27 cellular contexts compared by ENCODE assay signal in the genomic region with DNA sequence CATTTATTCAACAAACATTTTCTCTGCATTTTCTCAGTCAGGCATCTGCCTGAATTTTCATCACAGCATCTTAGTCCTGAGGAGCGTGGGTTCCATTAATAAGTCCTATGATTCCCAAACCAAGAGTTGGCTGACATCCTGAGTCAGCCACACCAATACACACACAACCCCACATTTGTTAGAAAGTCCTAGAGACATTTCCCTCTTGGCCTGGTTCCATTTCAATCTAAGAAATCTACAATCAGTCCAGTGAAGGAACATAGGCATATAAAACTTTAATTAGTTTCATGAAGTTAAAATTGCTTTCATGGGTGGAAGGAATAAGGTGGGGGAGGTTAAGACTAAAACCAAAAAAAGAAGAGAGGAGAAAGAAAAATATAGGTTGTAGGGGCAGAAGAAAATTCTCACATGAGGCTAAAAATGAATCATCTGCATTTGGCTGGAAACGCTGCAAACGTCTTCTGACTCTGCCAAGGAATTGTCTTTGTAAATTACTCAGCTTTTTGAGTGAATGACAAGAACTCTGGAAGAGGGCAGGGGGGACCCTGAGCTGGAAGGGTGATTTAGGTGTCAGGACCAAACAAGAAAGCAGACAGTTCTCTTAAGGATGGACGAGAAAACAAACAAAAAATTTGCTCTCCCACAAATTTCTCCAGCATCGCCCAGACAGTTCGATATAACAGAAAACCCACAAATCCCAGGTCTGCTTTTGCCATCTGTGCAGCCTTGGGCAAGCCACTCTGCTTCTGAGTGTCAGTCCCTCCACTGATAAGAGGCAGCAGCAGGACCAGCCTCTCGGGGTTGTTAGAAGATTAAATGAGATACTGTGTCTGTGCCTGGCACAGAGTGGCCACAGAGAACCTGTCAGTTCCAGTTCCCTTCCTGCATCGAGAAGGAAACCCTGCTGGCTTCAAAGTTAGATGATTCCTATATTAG.
A peak's percentile ranks its signal among the peaks of the same experiment; 100 is the strongest.
DNase-seq lines count a peak whose midpoint lies in the region; FAIRE-seq and TF ChIP-seq lines count a peak whose summit lies in the region.
"Had no signal": no experiment of that assay in that cellular context is flagged by ENCODE, and none has a peak within 500 bp of the region (broad histone marks: within the 10 kb centered on the region; RNA-seq: fewer than 3 reads in every experiment).

No MANE protein-coding gene starts in this region.

- no peak overlapping the region for H3K4me3 Mint-ChIP-seq in astrocyte (ENCODE audit: unreplicated experiment)
- H3K4me3 Mint-ChIP-seq in neural crest cell = no peak overlapping the region
- H3K4me3 Mint-ChIP-seq: activated CD8-positive, alpha-beta T cell treated with anti-CD3 and anti-CD28 coated beads for 36 hours had no signal

- H3K36me3 Mint-ChIP-seq in astrocyte (ENCODE audit: low read depth, unreplicated experiment) (no peaks in the 10 kb centered on the region), neural crest cell (ENCODE audit: low read depth) (no peaks in the 10 kb centered on the region)
- H3K36me3 Mint-ChIP-seq: activated naive CD4-positive, alpha-beta T cell treated with anti-CD3 and anti-CD28 coated beads, Interleukin-2, amount 50 U/mL, for 72 hours had no signal

- no peak for FAIRE-seq in astrocyte (lab: Jason Lieb, UNC)
- FAIRE-seq: GM18507, GM19239, H54, HTR-8/SVneo, islet of Langerhans had no signal

- no peaks in the 10 kb centered on the region for H3K9me3 ChIP-seq in astrocyte (ENCODE audit: insufficient read depth, low read depth, low read length)
- H3K9me3 ChIP-seq in colonic mucosa = no peaks in the 10 kb centered on the region
- H3K9me3 ChIP-seq: left ventricle myocardium inferior, stomach, tibial artery, vagina had no signal

- H3K79me2 ChIP-seq in astrocyte (ENCODE audit: insufficient read depth, low read length) = no peaks in the 10 kb centered on the region

- H3K4me1 Mint-ChIP-seq in astrocyte (ENCODE audit: low read depth, unreplicated experiment) (no peaks in the 10 kb centered on the region), neural crest cell (no peaks in the 10 kb centered on the region)

- H3K27me3 Mint-ChIP-seq in astrocyte (ENCODE audit: low read depth, unreplicated experiment) (peaks cover 5% of the 10 kb centered on the region), neural crest cell (ENCODE audit: low read depth) (no peaks in the 10 kb centered on the region)
- H3K27me3 Mint-ChIP-seq: activated CD8-positive, alpha-beta T cell treated with anti-CD3 and anti-CD28 coated beads for 36 hours had no signal

- intact Hi-C loops in colonic mucosa (cut with DNase I) = no loop called here

- H3K4me2 ChIP-seq in astrocyte (ENCODE audit: low read length) = no peak overlapping the region

- H3K9me3 Mint-ChIP-seq in astrocyte (ENCODE audit: unreplicated experiment) (no peaks in the 10 kb centered on the region), neural crest cell (no peaks in the 10 kb centered on the region)
- H3K9me3 Mint-ChIP-seq: activated CD8-positive, alpha-beta T cell treated with anti-CD3 and anti-CD28 coated beads for 36 hours; activated naive CD4-positive, alpha-beta T cell treated with anti-CD3 and anti-CD28 coated beads, Interleukin-2, amount 50 U/mL, for 72 hours had no signal

- DNase-seq in LNCaP clone FGC (ENCODE audit: low read depth) = peak; percentile 64
- peak; percentile 35 for DNase-seq in astrocyte (ENCODE audit: low read depth)
- DNase-seq in epithelial cell of esophagus (ENCODE audit: low read depth) = peak; percentile 48
- DNase-seq in neural crest cell (ENCODE audit: low read depth, low spot score) = no peak
- no peak for DNase-seq in T-helper 9 cell
- DNase-seq in stimulated activated CD8-positive, alpha-beta memory T cell treated with anti-CD3 and anti-CD28 coated beads, Interleukin-4, amount 100 ng/mL, for 48 hours = no peak
- DNase-seq in NCI-H2107 (lab: John Stamatoyannopoulos, UW) = no peak
- DNase-seq in colonic mucosa = no peak
- DNase-seq: activated CD8-positive, alpha-beta memory T cell treated with anti-CD3 and anti-CD28 coated beads, Interleukin-2, amount 50 U/mL, for 48 hours; activated CD8-positive, alpha-beta T cell treated with anti-CD3 and anti-CD28 coated beads for 36 hours; DMS 273 treated with DMSO at 0.1 percent for 48 hours; left ventricle myocardium inferior; NCI-H1092 treated with DMSO at 0.1 percent for 48 hours; NCI-H1694 treated with DMSO at 0.1 percent for 48 hours; NCI-H2171 treated with DMSO at 0.1 percent for 48 hours; NCI-H524 treated with DMSO at 0.1 percent for 48 hours; right cardiac atrium; stomach; tibial artery had no signal

- H3K27me3 ChIP-seq in astrocyte (ENCODE audit: insufficient read depth, low read length) (no peaks in the 10 kb centered on the region), colonic mucosa (no peaks in the 10 kb centered on the region)
- H3K27me3 ChIP-seq: stomach, tibial artery, vagina had no signal

- no peaks in the 10 kb centered on the region for H4K20me1 ChIP-seq in astrocyte (ENCODE audit: insufficient read depth, low read length)

- no peaks in the 10 kb centered on the region for H3K4me1 ChIP-seq in astrocyte (ENCODE audit: insufficient read depth, low read length)
- H3K4me1 ChIP-seq in colonic mucosa = no peaks in the 10 kb centered on the region
- H3K4me1 ChIP-seq: left ventricle myocardium inferior, stomach, tibial artery, vagina had no signal

- H3K27ac Mint-ChIP-seq in astrocyte (ENCODE audit: unreplicated experiment) = no peak overlapping the region
- peak overlapping the region; percentile 0 for H3K27ac Mint-ChIP-seq in neural crest cell (ENCODE audit: unreplicated experiment)
- H3K27ac Mint-ChIP-seq: activated CD8-positive, alpha-beta T cell treated with anti-CD3 and anti-CD28 coated beads for 36 hours; activated naive CD4-positive, alpha-beta T cell treated with anti-CD3 and anti-CD28 coated beads, Interleukin-2, amount 50 U/mL, for 72 hours had no signal

- H3K4me3 ChIP-seq in LNCaP clone FGC (ENCODE audit: low read depth, low read length) (no peak overlapping the region), astrocyte (ENCODE audit: insufficient read depth, low read depth, low read length) (no peak overlapping the region), epithelial cell of esophagus (ENCODE audit: low read length) (no peak overlapping the region), colonic mucosa (no peak overlapping the region)
- H3K4me3 ChIP-seq: left ventricle myocardium inferior, SK-N-MC, stomach, tibial artery, vagina had no signal

- H3K27ac ChIP-seq in astrocyte (ENCODE audit: low read depth, low read length) (no peak overlapping the region), colonic mucosa (no peak overlapping the region)
- H3K27ac ChIP-seq: left ventricle myocardium inferior, SK-N-MC, stomach, tibial artery, vagina had no signal

- H3K9ac ChIP-seq in astrocyte (ENCODE audit: low read length) (no peak overlapping the region), colonic mucosa (ENCODE audit: low read depth in 2 of 2, low read length in 2 of 2) (no peak overlapping the region)

- H2AFZ ChIP-seq in astrocyte (ENCODE audit: low read depth, low read length) = no peak overlapping the region

- H3K36me3 ChIP-seq in astrocyte (ENCODE audit: insufficient read depth, low read length) (no peaks in the 10 kb centered on the region), colonic mucosa (no peaks in the 10 kb centered on the region)
- H3K36me3 ChIP-seq: left ventricle myocardium inferior, stomach, tibial artery, vagina had no signal

- TF ChIP-seq CTCF in LNCaP clone FGC (IDR thresholded peaks at IDR 0.05; ENCODE audit: control insufficient read depth, extremely low read depth, insufficient read depth) = no peak
- no peak for TF ChIP-seq CTCF in astrocyte (IDR thresholded peaks at IDR 0.05; ENCODE audit: insufficient read depth, low read depth, low read length)
- no peak for TF ChIP-seq CTCF in epithelial cell of esophagus (IDR thresholded peaks at IDR 0.05; ENCODE audit: insufficient read depth, low read depth, low read length, missing control alignments)
- TF ChIP-seq CTCF in neural crest cell (conservative IDR thresholded peaks at IDR 0.05) = no peak
- no peak for TF ChIP-seq CTCF in colonic mucosa (IDR thresholded peaks at IDR 0.05)

Comparison
In these comparisons a context has a peak if more than half of its experiments do, and no peak if none do; other contexts are left out.
1. DNase-seq: peak in LNCaP clone FGC (single experiment), astrocyte (single experiment) and epithelial cell of esophagus (single experiment); none in neural crest cell (single experiment), T-helper 9 cell (single experiment), stimulated activated CD8-positive, alpha-beta memory T cell treated with anti-CD3 and anti-CD28 coated beads, Interleukin-4, amount 100 ng/mL, for 48 hours (single experiment), NCI-H2107 (single experiment) and colonic mucosa (single experiment).